Comparison of ENCODE assay signal across 39 cellular contexts in the genomic region with DNA sequence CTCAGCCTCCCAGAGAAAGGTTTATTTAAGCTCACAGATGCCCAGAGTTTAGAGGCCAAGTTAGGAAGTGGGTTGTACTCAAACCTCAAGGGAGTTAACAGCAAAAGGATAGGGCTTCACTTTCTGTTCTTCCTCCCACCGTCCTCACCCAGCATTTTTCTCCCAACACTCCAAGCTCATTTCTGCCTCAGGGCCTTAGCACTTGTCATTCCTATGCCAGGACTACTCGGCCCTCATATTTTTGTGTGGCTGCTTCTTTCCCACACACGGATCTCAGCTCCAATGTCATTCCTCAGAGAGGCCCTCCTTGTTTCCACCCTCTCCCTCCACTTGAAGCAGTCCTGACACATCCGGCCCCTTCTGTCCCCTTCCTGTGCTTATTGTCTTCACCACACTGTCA. TPM values are rescaled to one million over a fixed set of nuclear protein-coding genes. Genes with fewer than 3 reads are reported as not detected.
"Had no signal": no experiment of that assay in that cellular context is flagged by ENCODE, and none has a peak within 500 bp of the region (broad histone marks: within the 10 kb centered on the region; RNA-seq: fewer than 3 reads in every experiment).

No MANE protein-coding gene starts in this region.

- H3K9me3 ChIP-seq: adrenal gland, body of pancreas, breast epithelium had no signal

- H3K36me3 ChIP-seq: adrenal gland, brain microvascular endothelial cell, breast epithelium, cardiac muscle cell, WERI-Rb-1 had no signal

- H3K4me3 Mint-ChIP-seq: activated CD4-positive, alpha-beta memory T cell treated with anti-CD3 and anti-CD28 coated beads, Interleukin-2, amount 10 ng/mL, durations not matched to agents 7 days and 5 days; activated CD4-positive, alpha-beta T cell treated with anti-CD3 and anti-CD28 coated beads for 36 hours; activated CD4-positive, alpha-beta T cell treated with anti-CD3 and anti-CD28 coated beads, Interleukin-2, amount 10 ng/mL, durations not matched to agents 7 days and 5 days; activated CD8-positive, alpha-beta memory T cell treated with anti-CD3 and anti-CD28 coated beads, Interleukin-2, amount 10 ng/mL, durations not matched to agents 7 days and 5 days; activated CD8-positive, alpha-beta T cell treated with anti-CD3 and anti-CD28 coated beads, Interleukin-2, amount 10 ng/mL, durations not matched to agents 7 days and 5 days; activated naive CD8-positive, alpha-beta T cell treated with anti-CD3 and anti-CD28 coated beads for 36 hours; activated T-cell treated with anti-CD3 and anti-CD28 coated beads, Interleukin-2, amount 50 U/mL, for 24 hours; central memory CD8-positive, alpha-beta T cell; T-cell; T-helper 1 cell treated with Interleukin-12 subunit alpha and Interleukin-12 subunit beta and Interleukin-4 antibody, amounts not matched to agents 30 μg/mL and 1 μg/mL, for 36 hours; T-helper 2 cell treated with Interferon-gamma antibody and Interleukin-4, amounts not matched to agents 5 μg/mL and 100 μg/mL, for 36 hours; WTC11 had no signal

- H3K27ac ChIP-seq: adrenal gland, body of pancreas, brain microvascular endothelial cell, breast epithelium, cardiac muscle cell, WERI-Rb-1 had no signal

- H3K4me1 ChIP-seq: adrenal gland, body of pancreas, breast epithelium had no signal

- H3K9me3 Mint-ChIP-seq: activated CD4-positive, alpha-beta memory T cell treated with anti-CD3 and anti-CD28 coated beads, Interleukin-2, amount 10 ng/mL, durations not matched to agents 7 days and 5 days; activated CD4-positive, alpha-beta T cell treated with anti-CD3 and anti-CD28 coated beads, Interleukin-2, amount 10 ng/mL, durations not matched to agents 7 days and 5 days; activated naive CD8-positive, alpha-beta T cell treated with anti-CD3 and anti-CD28 coated beads for 36 hours; activated T-cell treated with anti-CD3 and anti-CD28 coated beads, Interleukin-2, amount 50 U/mL, for 24 hours; activated T-helper 2 cell treated with anti-CD3 and anti-CD28 coated beads, Interferon-gamma antibody, Interleukin-2, Interleukin-4, amounts not matched to agents 10 μg/mL and 5 μg/mL and 100 μg/mL, durations not matched to agents 14 hours and 24 hours and 36 hours; central memory CD8-positive, alpha-beta T cell; T-cell; T-helper 1 cell treated with Interleukin-12 subunit alpha and Interleukin-12 subunit beta and Interleukin-4 antibody, amounts not matched to agents 30 μg/mL and 1 μg/mL, for 36 hours; T-helper 2 cell treated with Interferon-gamma antibody and Interleukin-4, amounts not matched to agents 5 μg/mL and 100 μg/mL, for 36 hours had no signal

- H3K27me3 ChIP-seq: adrenal gland, body of pancreas, breast epithelium had no signal

- H3K36me3 Mint-ChIP-seq: activated CD8-positive, alpha-beta memory T cell treated with anti-CD3 and anti-CD28 coated beads, Interleukin-2, amount 10 ng/mL, durations not matched to agents 7 days and 5 days; activated naive CD8-positive, alpha-beta T cell treated with anti-CD3 and anti-CD28 coated beads for 36 hours; T-cell; WTC11 had no signal

- FAIRE-seq: astrocyte had no signal

- H3K27ac Mint-ChIP-seq: activated CD4-positive, alpha-beta memory T cell treated with anti-CD3 and anti-CD28 coated beads, Interleukin-2, amount 10 ng/mL, durations not matched to agents 7 days and 5 days; activated CD4-positive, alpha-beta T cell treated with anti-CD3 and anti-CD28 coated beads for 36 hours; activated CD4-positive, alpha-beta T cell treated with anti-CD3 and anti-CD28 coated beads, Interleukin-2, amount 10 ng/mL, durations not matched to agents 7 days and 5 days; activated CD8-positive, alpha-beta memory T cell treated with anti-CD3 and anti-CD28 coated beads, Interleukin-2, amount 10 ng/mL, durations not matched to agents 7 days and 5 days; activated CD8-positive, alpha-beta T cell treated with anti-CD3 and anti-CD28 coated beads, Interleukin-2, amount 10 ng/mL, durations not matched to agents 7 days and 5 days; activated naive CD4-positive, alpha-beta T cell treated with anti-CD3 and anti-CD28 coated beads, Interleukin-2, amount 50 U/mL, for 72 hours; activated naive CD8-positive, alpha-beta T cell treated with anti-CD3 and anti-CD28 coated beads for 36 hours; activated T-cell treated with anti-CD3 and anti-CD28 coated beads, Interleukin-2, amount 50 U/mL, for 24 hours; activated T-helper 2 cell treated with anti-CD3 and anti-CD28 coated beads, Interferon-gamma antibody, Interleukin-2, Interleukin-4, amounts not matched to agents 10 μg/mL and 5 μg/mL and 100 μg/mL, durations not matched to agents 14 hours and 24 hours and 36 hours; T-cell; T-helper 1 cell treated with Interleukin-12 subunit alpha and Interleukin-12 subunit beta and Interleukin-4 antibody, amounts not matched to agents 30 μg/mL and 1 μg/mL, for 36 hours; T-helper 2 cell treated with Interferon-gamma antibody and Interleukin-4, amounts not matched to agents 5 μg/mL and 100 μg/mL, for 36 hours; WTC11 had no signal

- H3K4me1 Mint-ChIP-seq: activated CD4-positive, alpha-beta memory T cell treated with anti-CD3 and anti-CD28 coated beads, Interleukin-2, amount 10 ng/mL, durations not matched to agents 7 days and 5 days; activated CD4-positive, alpha-beta T cell treated with anti-CD3 and anti-CD28 coated beads for 36 hours; activated CD4-positive, alpha-beta T cell treated with anti-CD3 and anti-CD28 coated beads, Interleukin-2, amount 10 ng/mL, durations not matched to agents 7 days and 5 days; activated CD8-positive, alpha-beta memory T cell treated with anti-CD3 and anti-CD28 coated beads, Interleukin-2, amount 10 ng/mL, durations not matched to agents 7 days and 5 days; activated naive CD8-positive, alpha-beta T cell treated with anti-CD3 and anti-CD28 coated beads for 36 hours; central memory CD8-positive, alpha-beta T cell; T-cell; WTC11 had no signal

- H3K4me3 ChIP-seq: adrenal gland, body of pancreas, breast epithelium, cardiac muscle cell had no signal

- DNase-seq: activated CD4-positive, alpha-beta memory T cell treated with anti-CD3 and anti-CD28 coated beads, Interleukin-2, amount 10 ng/mL, durations not matched to agents 7 days and 5 days; activated CD4-positive, alpha-beta T cell treated with anti-CD3 and anti-CD28 coated beads for 1 hour; activated CD4-positive, alpha-beta T cell treated with anti-CD3 and anti-CD28 coated beads for 36 hours; activated CD4-positive, alpha-beta T cell treated with anti-CD3 and anti-CD28 coated beads for 48 hours; activated CD4-positive, alpha-beta T cell treated with anti-CD3 and anti-CD28 coated beads, Interleukin-2, amount 10 ng/mL, durations not matched to agents 7 days and 5 days; activated CD4-positive, alpha-beta T cell treated with anti-CD3 and anti-CD28 coated beads, Interleukin-2, amount 50 U/mL, for 48 hours; activated CD4-positive, CD25-positive, alpha-beta regulatory T cell; activated CD8-positive, alpha-beta memory T cell treated with anti-CD3 and anti-CD28 coated beads for 24 hours; activated CD8-positive, alpha-beta memory T cell treated with anti-CD3 and anti-CD28 coated beads, Interleukin-2, amount 10 ng/mL, durations not matched to agents 7 days and 5 days; activated CD8-positive, alpha-beta memory T cell treated with anti-CD3 and anti-CD28 coated beads, Interleukin-2, amount 50 U/mL, for 48 hours; activated CD8-positive, alpha-beta T cell treated with anti-CD3 and anti-CD28 coated beads, Interleukin-2, amount 10 ng/mL, durations not matched to agents 7 days and 5 days; activated effector memory CD4-positive, alpha-beta T cell treated with Interleukin-2 at 50 U/mL for 16 hours; activated gamma-delta T cell; activated naive CD4-positive, alpha-beta T cell treated with anti-CD3 and anti-CD28 coated beads, Interleukin-2, amount 50 U/mL, for 16 hours; activated naive CD4-positive, alpha-beta T cell treated with Interleukin-2 at 50 U/mL for 16 hours; activated naive CD8-positive, alpha-beta T cell treated with anti-CD3 and anti-CD28 coated beads for 36 hours; activated T-cell treated with anti-CD3 and anti-CD28 coated beads, Interleukin-2, amount 50 U/mL, for 24 hours; activated T-cell treated with anti-CD3 and anti-CD28 coated beads, Interleukin-2, amount 50 U/mL, for 48 hours; adrenal gland; amniotic stem cell; body of pancreas; brain microvascular endothelial cell; caudate nucleus; cerebellar nuclear complex; T-cell; T-helper 2 cell; T-helper 9 cell; WERI-Rb-1 had no signal

- ATAC-seq: activated CD4-positive, alpha-beta T cell treated with anti-CD3 and anti-CD28 coated beads for 36 hours; activated CD4-positive, CD25-positive, alpha-beta regulatory T cell treated with anti-CD3 and anti-CD28 coated beads, Interleukin-2, amount 50 U/mL, for 24 hours; activated CD8-positive, alpha-beta memory T cell treated with anti-CD3 and anti-CD28 coated beads, Interleukin-2, amount 10 ng/mL, durations not matched to agents 7 days and 5 days; activated CD8-positive, alpha-beta T cell treated with anti-CD3 and anti-CD28 coated beads, Interleukin-2, amount 10 ng/mL, durations not matched to agents 7 days and 5 days; activated naive CD4-positive, alpha-beta T cell treated with anti-CD3 and anti-CD28 coated beads, Interleukin-2, amount 50 U/mL, for 72 hours; body of pancreas; T-cell; WTC11 had no signal

RNA-seq across cellular contexts. Expression of gene FAM43B, which starts 12.9 kb away (rescaled TPM):
- total RNA-seq: activated CD4-positive, alpha-beta memory T cell treated with anti-CD3 and anti-CD28 coated beads, Interleukin-2, amount 10 ng/mL, durations not matched to agents 7 days and 5 days; activated CD4-positive, alpha-beta T cell treated with anti-CD3 and anti-CD28 coated beads for 36 hours; activated CD4-positive, alpha-beta T cell treated with anti-CD3 and anti-CD28 coated beads, Interleukin-2, amount 10 ng/mL, durations not matched to agents 7 days and 5 days; activated CD8-positive, alpha-beta memory T cell treated with anti-CD3 and anti-CD28 coated beads, Interleukin-2, amount 10 ng/mL, durations not matched to agents 7 days and 5 days; activated CD8-positive, alpha-beta T cell treated with anti-CD3 and anti-CD28 coated beads, Interleukin-2, amount 10 ng/mL, durations not matched to agents 7 days and 5 days; activated naive CD4-positive, alpha-beta T cell treated with anti-CD3 and anti-CD28 coated beads, Interleukin-2, amount 50 U/mL, for 72 hours; activated naive CD8-positive, alpha-beta T cell treated with anti-CD3 and anti-CD28 coated beads for 36 hours; activated T-helper 2 cell treated with anti-CD3 and anti-CD28 coated beads, Interferon-gamma antibody, Interleukin-2, Interleukin-4, amounts not matched to agents 10 μg/mL and 5 μg/mL and 100 μg/mL, durations not matched to agents 14 hours and 24 hours and 36 hours; T-cell had no signal
- polyA plus RNA-seq: aorta had no signal

RNA-seq across cellular contexts. Expression of gene CDA, which starts 23.7 kb away (rescaled TPM):
- total RNA-seq: activated CD4-positive, alpha-beta memory T cell treated with anti-CD3 and anti-CD28 coated beads, Interleukin-2, amount 10 ng/mL, durations not matched to agents 7 days and 5 days; activated CD4-positive, alpha-beta T cell treated with anti-CD3 and anti-CD28 coated beads for 36 hours; activated CD4-positive, alpha-beta T cell treated with anti-CD3 and anti-CD28 coated beads, Interleukin-2, amount 10 ng/mL, durations not matched to agents 7 days and 5 days; activated CD8-positive, alpha-beta memory T cell treated with anti-CD3 and anti-CD28 coated beads, Interleukin-2, amount 10 ng/mL, durations not matched to agents 7 days and 5 days; activated CD8-positive, alpha-beta T cell treated with anti-CD3 and anti-CD28 coated beads, Interleukin-2, amount 10 ng/mL, durations not matched to agents 7 days and 5 days; activated naive CD4-positive, alpha-beta T cell treated with anti-CD3 and anti-CD28 coated beads, Interleukin-2, amount 50 U/mL, for 72 hours; activated naive CD8-positive, alpha-beta T cell treated with anti-CD3 and anti-CD28 coated beads for 36 hours; activated T-helper 2 cell treated with anti-CD3 and anti-CD28 coated beads, Interferon-gamma antibody, Interleukin-2, Interleukin-4, amounts not matched to agents 10 μg/mL and 5 μg/mL and 100 μg/mL, durations not matched to agents 14 hours and 24 hours and 36 hours; astrocyte; body of pancreas; cardiac muscle cell had no signal
- polyA plus RNA-seq: cardiac muscle cell had no signal
